ENCODE assay signal across 20 cellular contexts in genomic region chr2:124668161-124668560, GRCh38.
DNase-seq lines count a peak whose midpoint lies in the region; ATAC-seq and TF ChIP-seq lines count a peak whose summit lies in the region.
"Had no signal": no experiment of that assay in that cellular context is flagged by ENCODE, and none has a peak within 500 bp of the region (broad histone marks: within the 10 kb centered on the region; RNA-seq: fewer than 3 reads in every experiment).

No MANE protein-coding gene starts in this region.

- H3K4me3 ChIP-seq in AG04450 (ENCODE audit: low read depth, low read length) (no peak overlapping the region), fibroblast of pulmonary artery (replicated peaks; ENCODE audit: low read depth, low read length) (no peak overlapping the region), testis (no peak overlapping the region)
- H3K4me3 ChIP-seq: BLaER1, K562 had no signal

- CTCF ChIA-PET in AG04450 (lab: Charles Lee), result no interaction called here

- DNase-seq in AG04450 (ENCODE audit: low read depth, low spot score) (peak; percentile 29), EH (ENCODE audit: low read depth) (peak; percentile 90), M059J (ENCODE audit: low read depth) (peak; percentile 72), fibroblast of pulmonary artery (ENCODE audit: low read depth) (peak; percentile 2), testis (no peak), SKM-1 treated with dmso at 0.1 percent for 144 hours (lab: John Stamatoyannopoulos, UW; ENCODE audit: unreplicated experiment) (no peak), NCI-H446 treated with DMSO at 0.1 percent for 48 hours (lab: John Stamatoyannopoulos, UW) (no peak)
- DNase-seq: CD4-positive, alpha-beta memory T cell; DMS153; GF-D8; NCI-H1092 treated with DMSO at 0.1 percent for 48 hours; NCI-H1436 treated with DMSO at 0.1 percent for 48 hours; NCI-H2029 treated with DMSO at 0.1 percent for 48 hours; NCI-H748 treated with DMSO at 0.1 percent for 48 hours; SIG-M5; T-cell had no signal

- POLR2A ChIA-PET in AG04450 (lab: Yijun Ruan, JAX), result no interaction called here

- H3K27ac ChIP-seq in AG04450 (ENCODE audit: low read depth, low read length) (no peak overlapping the region), testis (no peak overlapping the region)
- H3K27ac ChIP-seq: BLaER1 had no signal

- TF ChIP-seq CTCF in AG04450 (IDR thresholded peaks at IDR 0.05; ENCODE audit: low read depth, low read length) (no peak), fibroblast of pulmonary artery (IDR thresholded peaks at IDR 0.05; ENCODE audit: low read length, missing control alignments) (no peak), testis (IDR thresholded peaks at IDR 0.05) (no peak)

- no peaks in the 10 kb centered on the region for H3K4me1 ChIP-seq in testis
- H3K4me1 ChIP-seq: BLaER1 had no signal

- H3K36me3 ChIP-seq in testis (ENCODE audit: low read depth, missing control alignments), result no peaks in the 10 kb centered on the region
- H3K36me3 ChIP-seq: BLaER1 had no signal

- intact Hi-C loops in testis (cut with DNase I; ENCODE audit: low total_unique reads), result no loop called here

- 20 to 61% methylated on average over 2 of the region's 2 CpGs for WGBS in testis, 2 donors

- H3K9me3 ChIP-seq in AG04450 (ENCODE audit: control insufficient read depth, insufficient read depth, low read length) (0 out of 2 replicates have a peak, but pooled peaks cover 4% of the 10 kb centered on the region), testis (no peaks in the 10 kb centered on the region)
- H3K9me3 ChIP-seq: BLaER1 had no signal

- H3K27me3 ChIP-seq in AG04450 (ENCODE audit: control insufficient read depth, insufficient read depth, low read length), result no peaks in the 10 kb centered on the region
- H3K27me3 ChIP-seq in testis, result no peaks in the 10 kb centered on the region
- H3K27me3 ChIP-seq: BLaER1 had no signal

- no peak for TF ChIP-seq POLR2A in testis (IDR thresholded peaks at IDR 0.05)

- no peak for ATAC-seq in GM18867 (IDR thresholded peaks at IDR 0.05; ENCODE audit: unreplicated experiment)
- ATAC-seq: K562, SK-N-SH treated with all-trans-retinoic acid at 6 μM for 48 hours, T-cell had no signal

Comparison
In these comparisons a context has a peak if more than half of its experiments do, and no peak if none do; other contexts are left out.
1. DNase-seq: peak in AG04450 (single experiment), EH (single experiment), M059J (single experiment) and fibroblast of pulmonary artery (single experiment); none in testis (single experiment), SKM-1 treated with dmso at 0.1 percent for 144 hours (single experiment) and NCI-H446 treated with DMSO at 0.1 percent for 48 hours (single experiment).